7 cellular contexts compared by ENCODE assay signal in the genomic region with DNA sequence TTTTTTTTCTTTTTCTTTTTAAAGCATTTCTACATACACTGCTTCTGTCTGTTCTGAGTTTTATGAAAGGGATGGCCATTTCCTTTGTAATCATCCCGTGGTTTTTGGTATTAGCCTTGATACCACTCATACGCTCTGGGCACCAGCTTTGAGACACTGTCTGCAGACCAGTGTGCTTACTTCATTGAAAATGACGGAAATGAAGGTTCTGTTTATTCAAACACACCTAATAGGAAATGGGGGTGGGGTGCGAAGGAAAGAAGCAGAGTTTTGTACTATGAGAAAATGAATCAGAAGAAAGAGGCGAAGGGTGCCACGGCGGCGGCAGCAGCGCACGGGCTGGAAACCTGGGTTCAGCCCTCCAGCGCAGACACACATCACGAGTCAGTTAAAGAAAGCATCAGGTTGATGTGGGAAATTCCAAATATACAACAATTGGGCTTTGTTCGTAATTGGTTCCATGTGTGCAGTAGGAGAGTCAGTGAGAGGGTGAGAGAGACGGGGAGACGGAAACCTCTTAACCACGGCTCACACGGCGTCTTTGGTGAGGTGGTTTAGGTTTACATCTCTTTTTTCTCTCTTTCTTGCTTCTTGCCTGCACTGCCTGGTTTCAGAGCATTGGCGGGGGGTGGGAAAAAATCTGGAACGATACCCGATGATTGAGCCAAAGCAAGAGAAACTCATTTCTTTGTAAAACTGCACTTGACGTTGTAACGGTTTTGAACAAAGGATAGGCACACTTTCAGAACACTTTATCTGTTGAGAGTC.
DNase-seq lines count a peak whose midpoint lies in the region; ATAC-seq and TF ChIP-seq lines count a peak whose summit lies in the region.

No MANE protein-coding gene starts in this region.

- no peaks in the 10 kb centered on the region for H3K9me3 ChIP-seq in lung (ENCODE audit: control insufficient read depth in 2 of 2, insufficient read depth in 1 of 2, low read length in 1 of 2)

- peak; percentile 53 for DNase-seq in GM20000 (ENCODE audit: low spot score)
- DNase-seq in activated naive CD8-positive, alpha-beta T cell treated with anti-CD3 and anti-CD28 coated beads for 36 hours: peak; percentile 79
- DNase-seq in lung (ENCODE audit: low spot score): no peak
- peak; percentile 31 to 46 for DNase-seq in stimulated activated CD8-positive, alpha-beta memory T cell treated with anti-CD3 and anti-CD28 coated beads, Interleukin-2, amount 100 ng/mL, for 48 hours (ENCODE audit: low read depth in 2 of 2)
- DNase-seq in epidermal melanocyte (ENCODE audit: insufficient read length, low spot score): no peak

- no peaks in the 10 kb centered on the region for H3K9me3 Mint-ChIP-seq in activated naive CD8-positive, alpha-beta T cell treated with anti-CD3 and anti-CD28 coated beads for 36 hours

- no peaks in the 10 kb centered on the region for H3K36me3 Mint-ChIP-seq in activated naive CD8-positive, alpha-beta T cell treated with anti-CD3 and anti-CD28 coated beads for 36 hours

- no peaks in the 10 kb centered on the region for H3K27me3 ChIP-seq in lung (ENCODE audit: control insufficient read depth, insufficient read depth)

- no peak overlapping the region for H3K4me3 ChIP-seq in lung

- H3K27ac ChIP-seq in lung (ENCODE audit: low read depth in 1 of 2, low read length in 1 of 2): peak overlapping the region; percentile 11 to 28

- H3K4me3 Mint-ChIP-seq in activated naive CD8-positive, alpha-beta T cell treated with anti-CD3 and anti-CD28 coated beads for 36 hours: peak overlapping the region; percentile 71

- no peak for TF ChIP-seq CTCF in GM20000 (IDR thresholded peaks at IDR 0.05; ENCODE audit: extremely low read depth, missing control alignments)
- TF ChIP-seq CTCF in lung (IDR thresholded peaks at IDR 0.05; ENCODE audit: control extremely low read depth, extremely low read depth): no peak

- H3K4me1 Mint-ChIP-seq in activated naive CD8-positive, alpha-beta T cell treated with anti-CD3 and anti-CD28 coated beads for 36 hours: peaks cover 37% of the 10 kb centered on the region

- no peaks in the 10 kb centered on the region for H3K36me3 ChIP-seq in lung (ENCODE audit: control insufficient read depth in 2 of 2, insufficient read depth in 2 of 2, low read length in 2 of 2)

- peak overlapping the region; percentile 86 for H3K27ac Mint-ChIP-seq in activated naive CD8-positive, alpha-beta T cell treated with anti-CD3 and anti-CD28 coated beads for 36 hours

- ATAC-seq in SK-N-SH treated with all-trans-retinoic acid at 6 μM for 48 hours: peak; percentile 60
- no peak for ATAC-seq in lung (ENCODE audit: insufficient read depth, low FRiP score)
- ATAC-seq in GM19452 (IDR thresholded peaks at IDR 0.05; ENCODE audit: unreplicated experiment): no peak

- peaks cover 0 to 5% of the 10 kb centered on the region in 2 donors for H3K4me1 ChIP-seq in lung (ENCODE audit: control insufficient read depth in 2 of 2, insufficient read depth in 2 of 2, low read length in 2 of 2)

- peaks cover 11% of the 10 kb centered on the region for H3K27me3 Mint-ChIP-seq in activated naive CD8-positive, alpha-beta T cell treated with anti-CD3 and anti-CD28 coated beads for 36 hours

- WGBS in lung, 2 donors: 9 to 40% methylated on average over 23 of the region's 23 CpGs

TF ChIP-seq in SK-N-SH treated with all-trans-retinoic acid at 6 μM for 48 hours, 23 proteins besides CTCF, POLR2A, EP300 and RAD21:
- no peak for TF ChIP-seq ZC3H10 (CRISPR knock-in tag; IDR thresholded peaks at IDR 0.05)
- no peak for TF ChIP-seq ESRRG (CRISPR knock-in tag; IDR thresholded peaks at IDR 0.05)
- TF ChIP-seq, protein P1, sequence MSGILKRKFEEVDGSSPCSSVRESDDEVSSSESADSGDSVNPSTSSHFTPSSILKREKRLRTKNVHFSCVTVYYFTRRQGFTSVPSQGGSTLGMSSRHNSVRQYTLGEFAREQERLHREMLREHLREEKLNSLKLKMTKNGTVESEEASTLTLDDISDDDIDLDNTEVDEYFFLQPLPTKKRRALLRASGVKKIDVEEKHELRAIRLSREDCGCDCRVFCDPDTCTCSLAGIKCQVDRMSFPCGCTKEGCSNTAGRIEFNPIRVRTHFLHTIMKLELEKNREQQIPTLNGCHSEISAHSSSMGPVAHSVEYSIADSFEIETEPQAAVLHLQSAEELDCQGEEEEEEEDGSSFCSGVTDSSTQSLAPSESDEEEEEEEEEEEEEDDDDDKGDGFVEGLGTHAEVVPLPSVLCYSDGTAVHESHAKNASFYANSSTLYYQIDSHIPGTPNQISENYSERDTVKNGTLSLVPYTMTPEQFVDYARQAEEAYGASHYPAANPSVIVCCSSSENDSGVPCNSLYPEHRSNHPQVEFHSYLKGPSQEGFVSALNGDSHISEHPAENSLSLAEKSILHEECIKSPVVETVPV (CRISPR knock-in tag; IDR thresholded peaks at IDR 0.05): no peak
- TF ChIP-seq BACH2 (CRISPR knock-in tag; IDR thresholded peaks at IDR 0.05; ENCODE audit: borderline replicate concordance): no peak
- no peak for TF ChIP-seq OSR1 (CRISPR knock-in tag; IDR thresholded peaks at IDR 0.05)
- TF ChIP-seq PPARA (CRISPR knock-in tag; IDR thresholded peaks at IDR 0.05; ENCODE audit: borderline replicate concordance): no peak
- TF ChIP-seq ISL1 (CRISPR knock-in tag; IDR thresholded peaks at IDR 0.05): no peak
- TF ChIP-seq CSDC2 (CRISPR knock-in tag; IDR thresholded peaks at IDR 0.05): no peak
- TF ChIP-seq TCF4 (CRISPR knock-in tag; IDR thresholded peaks at IDR 0.05; ENCODE audit: borderline replicate concordance): peak; percentile 61; the same call in 1 of the 2 replicates
- TF ChIP-seq TOX (CRISPR knock-in tag; IDR thresholded peaks at IDR 0.05; ENCODE audit: borderline replicate concordance): no peak
- TF ChIP-seq, protein P2, sequence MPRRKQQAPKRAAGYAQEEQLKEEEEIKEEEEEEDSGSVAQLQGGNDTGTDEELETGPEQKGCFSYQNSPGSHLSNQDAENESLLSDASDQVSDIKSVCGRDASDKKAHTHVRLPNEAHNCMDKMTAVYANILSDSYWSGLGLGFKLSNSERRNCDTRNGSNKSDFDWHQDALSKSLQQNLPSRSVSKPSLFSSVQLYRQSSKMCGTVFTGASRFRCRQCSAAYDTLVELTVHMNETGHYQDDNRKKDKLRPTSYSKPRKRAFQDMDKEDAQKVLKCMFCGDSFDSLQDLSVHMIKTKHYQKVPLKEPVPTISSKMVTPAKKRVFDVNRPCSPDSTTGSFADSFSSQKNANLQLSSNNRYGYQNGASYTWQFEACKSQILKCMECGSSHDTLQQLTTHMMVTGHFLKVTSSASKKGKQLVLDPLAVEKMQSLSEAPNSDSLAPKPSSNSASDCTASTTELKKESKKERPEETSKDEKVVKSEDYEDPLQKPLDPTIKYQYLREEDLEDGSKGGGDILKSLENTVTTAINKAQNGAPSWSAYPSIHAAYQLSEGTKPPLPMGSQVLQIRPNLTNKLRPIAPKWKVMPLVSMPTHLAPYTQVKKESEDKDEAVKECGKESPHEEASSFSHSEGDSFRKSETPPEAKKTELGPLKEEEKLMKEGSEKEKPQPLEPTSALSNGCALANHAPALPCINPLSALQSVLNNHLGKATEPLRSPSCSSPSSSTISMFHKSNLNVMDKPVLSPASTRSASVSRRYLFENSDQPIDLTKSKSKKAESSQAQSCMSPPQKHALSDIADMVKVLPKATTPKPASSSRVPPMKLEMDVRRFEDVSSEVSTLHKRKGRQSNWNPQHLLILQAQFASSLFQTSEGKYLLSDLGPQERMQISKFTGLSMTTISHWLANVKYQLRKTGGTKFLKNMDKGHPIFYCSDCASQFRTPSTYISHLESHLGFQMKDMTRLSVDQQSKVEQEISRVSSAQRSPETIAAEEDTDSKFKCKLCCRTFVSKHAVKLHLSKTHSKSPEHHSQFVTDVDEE (CRISPR knock-in tag; IDR thresholded peaks at IDR 0.05): no peak
- TF ChIP-seq ZNF8 (CRISPR knock-in tag; IDR thresholded peaks at IDR 0.05): no peak
- no peak for TF ChIP-seq SNAI2 (CRISPR knock-in tag; IDR thresholded peaks at IDR 0.05)
- TF ChIP-seq GLIS3 (CRISPR knock-in tag; IDR thresholded peaks at IDR 0.05): no peak
- TF ChIP-seq ZFP3 (CRISPR knock-in tag; IDR thresholded peaks at IDR 0.05): peak; percentile 35; the same call in 1 of the 2 replicates

Comparison
In these comparisons a context has a peak if more than half of its experiments do, and no peak if none do; other contexts are left out.
1. DNase-seq: peak in GM20000 (single experiment), activated naive CD8-positive, alpha-beta T cell treated with anti-CD3 and anti-CD28 coated beads for 36 hours (single experiment) and stimulated activated CD8-positive, alpha-beta memory T cell treated with anti-CD3 and anti-CD28 coated beads, Interleukin-2, amount 100 ng/mL, for 48 hours (2 of 2); none in lung (single experiment) and epidermal melanocyte (single experiment).